1 cellular context compared by ENCODE assay signal in genomic region chr2:242130682-242131081, GRCh38.
DNase-seq lines count a peak whose midpoint lies in the region; ATAC-seq, FAIRE-seq and TF ChIP-seq lines count a peak whose summit lies in the region.
"Not testable (repeated sequence)": the region's sequence is repeated elsewhere in the genome, so short reads cannot be mapped to it uniquely, and the experiment has no call there.

No MANE protein-coding gene starts in this region.

- not testable (repeated sequence) for H3K9ac ChIP-seq in K562 (ENCODE audit: insufficient read depth in 1 of 2, low read depth in 2 of 2, low read length in 2 of 2)

- intact Hi-C loops in K562 (cut with micrococcal nuclease): not testable (repeated sequence)

- not testable (repeated sequence) for H3K27me3 ChIP-seq in K562 (ENCODE audit: control insufficient read depth in 2 of 2, insufficient read depth in 2 of 2, low read length in 2 of 2)

- not testable (repeated sequence) for TF ChIP-seq RAD21 in K562 (CRISPR knock-in tag; conservative IDR thresholded peaks at IDR 0.05 in 1 of 2, IDR thresholded peaks at IDR 0.05 in 1 of 2)

- not testable (repeated sequence) for H3K9me3 ChIP-seq in K562 (replicated peaks; ENCODE audit: control insufficient read depth, insufficient read depth, low read depth, low read length)

- not testable (repeated sequence) for H3K4me3 ChIP-seq in K562

- not testable (repeated sequence) for H3K4me2 ChIP-seq in K562 (ENCODE audit: insufficient read depth, low read length)

- not testable (repeated sequence) for ATAC-seq in K562

- in situ Hi-C loops in K562 (cut with MboI): not testable (repeated sequence)

- not testable (repeated sequence) for TF ChIP-seq EP300 in K562 (IDR thresholded peaks at IDR 0.05; ENCODE audit: low read length)

- not testable (repeated sequence) for DNase-seq in K562 (ENCODE audit: extremely low read depth in 1 of 4, low spot score in 3 of 4)

- POLR2A ChIA-PET in K562 (lab: Yijun Ruan, JAX): not testable (repeated sequence)

- not testable (repeated sequence) for H3K4me1 ChIP-seq in K562 (replicated peaks in 1 of 2; ENCODE audit: control insufficient read depth in 2 of 2, insufficient read depth in 2 of 2, low read length in 2 of 2)

- FAIRE-seq in K562 (lab: Jason Lieb, UNC): not testable (repeated sequence)

- H3K9me1 ChIP-seq in K562 (ENCODE audit: control insufficient read depth, insufficient read depth, low read length): not testable (repeated sequence)

- H2AFZ ChIP-seq in K562 (ENCODE audit: low read depth, low read length): not testable (repeated sequence)

- TF ChIP-seq CTCF in K562 (IDR thresholded peaks at IDR 0.05 in 2 of 3, conservative IDR thresholded peaks at IDR 0.05 in 1 of 3; ENCODE audit: insufficient read depth in 2 of 3, low read depth in 1 of 3, low read length in 3 of 3): not testable (repeated sequence)

- not testable (repeated sequence) for H3K36me3 ChIP-seq in K562 (ENCODE audit: control insufficient read depth, insufficient read depth, low read length)

- TF ChIP-seq POLR2A in K562 (conservative IDR thresholded peaks at IDR 0.05): not testable (repeated sequence)

- H3K79me2 ChIP-seq in K562 (ENCODE audit: control insufficient read depth, insufficient read depth, low read length): not testable (repeated sequence)

- H3K27ac ChIP-seq in K562 (ENCODE audit: extremely low read depth, low read depth, low read length): not testable (repeated sequence)

- BruUV-seq in K562 (replicated peaks; lab: Mats Ljungman, UMichigan): not testable (repeated sequence)

- WGBS in K562 (ENCODE audit: insufficient coverage, low coverage, missing lambda C conversion rate): 5% methylated on average over 2 of the region's 3 CpGs

- H4K20me1 ChIP-seq in K562 (replicated peaks; ENCODE audit: control insufficient read depth, insufficient read depth, low read length): not testable (repeated sequence)

- CTCF ChIA-PET in K562 (lab: Yijun Ruan, JAX; ENCODE audit: low intra/inter-chr PET ratio): not testable (repeated sequence)

TF ChIP-seq in K562, 482 proteins besides CTCF, POLR2A, EP300 and RAD21:
- TF ChIP-seq MEIS2 (IDR thresholded peaks at IDR 0.05; ENCODE audit: partially characterized antibody) (peak; percentile 43), TRIM24 (IDR thresholded peaks at IDR 0.05) (peak; percentile 17 to 18; a peak in 2 of 4 replicates), CBFA2T3 (IDR thresholded peaks at IDR 0.05) (peak; percentile 76), ARID1B (IDR thresholded peaks at IDR 0.05) (peak; percentile 58), ATF3 (IDR thresholded peaks at IDR 0.05) (peak; percentile 15; the same call in 1 of the 2 replicates), CBFA2T2 (conservative IDR thresholded peaks at IDR 0.05) (peak; percentile 63), NCOR1 (IDR thresholded peaks at IDR 0.05) (peak; percentile 32; the same call in 1 of the 2 replicates), TAL1 (IDR thresholded peaks at IDR 0.05) (peak; percentile 55; the same call in 1 of the 2 replicates)
- TF ChIP-seq ATF3 (CRISPR knock-in tag; conservative IDR thresholded peaks at IDR 0.05): not testable (repeated sequence)
